1 cellular context compared by ENCODE assay signal in genomic region chr1:15523104-15523921, GRCh38.
TF ChIP-seq lines count a peak whose summit lies in the region.

No MANE protein-coding gene starts in this region.

TF ChIP-seq in HepG2, 621 proteins besides CTCF, POLR2A, EP300 and RAD21:
- peak; percentile 92 for TF ChIP-seq MAFF (IDR thresholded peaks at IDR 0.05; ENCODE audit: low read depth, low read length)
- no peak for TF ChIP-seq ZSCAN31 (CRISPR knock-in tag; IDR thresholded peaks at IDR 0.05; ENCODE audit: low read depth)
- TF ChIP-seq MAFK (conservative IDR thresholded peaks at IDR 0.05 in 1 of 2, IDR thresholded peaks at IDR 0.05 in 1 of 2; ENCODE audit: low read length in 2 of 2), result peak; percentile 87 to 94
- 0 out of 2 replicates have a peak, but pooled peaks have one; percentile 1 for TF ChIP-seq SMAD3 (CRISPR knock-in tag; IDR thresholded peaks at IDR 0.05)
